19 cellular contexts compared by ENCODE assay signal in the genomic region with DNA sequence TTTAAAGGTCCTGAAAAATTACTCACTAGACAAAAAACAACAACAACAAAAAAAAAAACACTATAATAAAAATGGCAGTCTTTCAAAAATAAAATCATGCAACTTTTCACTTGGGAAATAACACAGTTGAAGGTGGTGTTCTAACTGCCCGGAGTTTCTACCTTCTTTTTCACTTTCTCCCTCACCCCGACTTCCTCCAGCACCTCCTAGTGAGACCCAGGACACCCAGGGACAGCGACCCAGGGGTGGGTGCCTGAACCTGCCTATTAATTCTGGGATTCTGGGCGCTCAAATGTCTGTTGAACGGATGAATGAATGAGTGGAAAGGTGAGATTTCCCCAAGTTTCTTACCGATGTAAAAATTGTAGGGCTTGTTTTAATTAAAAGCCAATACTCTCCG. TPM values are rescaled to one million over a fixed set of nuclear protein-coding genes. Genes with fewer than 3 reads are reported as not detected.
"Had no signal": no experiment of that assay in that cellular context is flagged by ENCODE, and none has a peak within 500 bp of the region (broad histone marks: within the 10 kb centered on the region; RNA-seq: fewer than 3 reads in every experiment).

No MANE protein-coding gene starts in this region.

- H3K4me3 ChIP-seq: body of pancreas had no signal

- H3K36me3 ChIP-seq: left lung, thoracic aorta, upper lobe of right lung had no signal

- H3K27ac ChIP-seq: body of pancreas, coronary artery, left lung, thoracic aorta, upper lobe of right lung had no signal

- H3K9me3 ChIP-seq: body of pancreas, left lung, thoracic aorta, upper lobe of right lung had no signal

- DNase-seq: activated CD4-positive, alpha-beta T cell treated with anti-CD3 and anti-CD28 coated beads, Interleukin-2, amount 50 U/mL, for 1 hour; activated CD8-positive, alpha-beta memory T cell treated with anti-CD3 and anti-CD28 coated beads for 24 hours; activated gamma-delta T cell treated with Interleukin-2 at 50 U/mL for 16 hours; amygdala; body of pancreas; effector CD4-positive, alpha-beta T cell; foreskin fibroblast; left lung; mesenchymal stem cell; natural killer cell; stimulated activated CD4-positive, alpha-beta T cell treated with anti-CD3 and anti-CD28 coated beads, Interleukin-1b, Interleukin-23, amount 100 ng/mL, for 48 hours; stimulated activated naive CD8-positive, alpha-beta T cell treated with anti-CD3 and anti-CD28 coated beads, Interleukin-15, amount 100 ng/mL, for 72 hours; T-cell; T-helper 9 cell had no signal

- ATAC-seq: activated CD4-positive, CD25-positive, alpha-beta regulatory T cell treated with anti-CD3 and anti-CD28 coated beads, Interleukin-2, amount 50 U/mL, for 24 hours; body of pancreas; natural killer cell; stimulated activated naive CD8-positive, alpha-beta T cell treated with anti-CD3 and anti-CD28 coated beads, Interleukin-15, amount 100 ng/mL, for 72 hours; T-cell; upper lobe of right lung had no signal

RNA-seq across cellular contexts. Expression of gene FZD10, which starts 2.0 kb away (rescaled TPM):
- total RNA-seq: endothelial cell of umbilical vein, natural killer cell, T-cell had no signal
- polyA plus RNA-seq: endothelial cell of umbilical vein had no signal
